19 cellular contexts compared by ENCODE assay signal in the genomic region with DNA sequence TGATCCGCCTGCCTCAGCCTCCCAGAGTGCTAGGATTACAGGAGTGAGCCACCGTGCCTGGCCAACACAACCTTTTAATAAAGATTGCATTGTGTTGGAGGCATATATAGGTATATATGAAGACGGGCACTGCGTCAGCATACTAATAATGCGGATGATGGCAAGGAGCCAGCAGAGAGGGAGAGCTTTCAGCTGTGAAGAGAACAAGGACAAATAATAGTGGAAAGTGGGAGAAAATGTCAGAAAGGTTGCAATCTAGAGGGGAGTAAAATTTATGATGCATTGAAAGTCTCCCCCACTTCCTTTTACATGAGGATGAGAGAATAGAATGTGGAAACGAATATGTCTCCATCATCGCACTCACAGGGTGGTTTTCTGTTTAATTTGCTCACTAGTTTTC.
DNase-seq lines count a peak whose midpoint lies in the region; ATAC-seq lines count a peak whose summit lies in the region.
"Had no signal": no experiment of that assay in that cellular context is flagged by ENCODE, and none has a peak within 500 bp of the region (broad histone marks: within the 10 kb centered on the region; RNA-seq: fewer than 3 reads in every experiment).

No MANE protein-coding gene starts in this region.

- no peaks in the 10 kb centered on the region for H3K27me3 Mint-ChIP-seq in stimulated activated naive CD8-positive, alpha-beta T cell treated with anti-CD3 and anti-CD28 coated beads, Interleukin-15, Interleukin-2, amounts not matched to agents 100 ng/mL and 50 ng/mL, for 24 hours
- H3K27me3 Mint-ChIP-seq: B cell; CD4-positive, alpha-beta T cell had no signal

- H3K9me3 Mint-ChIP-seq in stimulated activated naive CD8-positive, alpha-beta T cell treated with anti-CD3 and anti-CD28 coated beads, Interleukin-15, Interleukin-2, amounts not matched to agents 100 ng/mL and 50 ng/mL, for 24 hours = no peaks in the 10 kb centered on the region
- H3K9me3 Mint-ChIP-seq: CD4-positive, alpha-beta T cell; H9 had no signal

- H3K4me1 Mint-ChIP-seq in stimulated activated naive CD8-positive, alpha-beta T cell treated with anti-CD3 and anti-CD28 coated beads, Interleukin-15, Interleukin-2, amounts not matched to agents 100 ng/mL and 50 ng/mL, for 24 hours (ENCODE audit: low read depth) = peaks cover 2% of the 10 kb centered on the region

- no peak for ATAC-seq in stimulated activated naive CD8-positive, alpha-beta T cell treated with anti-CD3 and anti-CD28 coated beads, Interleukin-15, Interleukin-2, amounts not matched to agents 100 U/mL and 50 U/mL, for 24 hours
- no peak for ATAC-seq in GM21529 (IDR thresholded peaks at IDR 0.05; ENCODE audit: unreplicated experiment)

- H3K27ac Mint-ChIP-seq in stimulated activated naive CD8-positive, alpha-beta T cell treated with anti-CD3 and anti-CD28 coated beads, Interleukin-15, Interleukin-2, amounts not matched to agents 100 ng/mL and 50 ng/mL, for 24 hours = peak overlapping the region; percentile 24
- H3K27ac Mint-ChIP-seq: B cell; CD4-positive, alpha-beta T cell; H9 had no signal

- H3K4me3 Mint-ChIP-seq in stimulated activated naive CD8-positive, alpha-beta T cell treated with anti-CD3 and anti-CD28 coated beads, Interleukin-15, Interleukin-2, amounts not matched to agents 100 ng/mL and 50 ng/mL, for 24 hours = no peak overlapping the region
- H3K4me3 Mint-ChIP-seq: B cell; CD4-positive, alpha-beta T cell; H9 had no signal

- DNase-seq in stimulated activated naive CD8-positive, alpha-beta T cell treated with anti-CD3 and anti-CD28 coated beads, Interleukin-15, Interleukin-2, amounts not matched to agents 100 U/mL and 50 U/mL, for 24 hours = no peak
- peak; percentile 13 for DNase-seq in NCI-H345 treated with DMSO at 0.1 percent for 48 hours (lab: John Stamatoyannopoulos, UW; ENCODE audit: unreplicated experiment)
- DNase-seq in left kidney (ENCODE audit: low read depth, low spot score) = peak; percentile 81
- DNase-seq in NCI-H1092 treated with DMSO at 0.1 percent for 48 hours (lab: John Stamatoyannopoulos, UW) = no peak
- DNase-seq in DMS79 (lab: John Stamatoyannopoulos, UW) = no peak
- DNase-seq: CD4-positive, alpha-beta T cell; DND-41; H9; Karpas-422; MV-4-11; NCI-H187; NCI-H2171; NCI-H524; NK-92 treated with Interleukin-12 subunit alpha and Interleukin-12 subunit beta, amount 100 ng/mL, for 24 hours; OCI-M1; SIG-M5 had no signal

- H3K36me3 Mint-ChIP-seq in stimulated activated naive CD8-positive, alpha-beta T cell treated with anti-CD3 and anti-CD28 coated beads, Interleukin-15, Interleukin-2, amounts not matched to agents 100 ng/mL and 50 ng/mL, for 24 hours (ENCODE audit: low read depth) = no peaks in the 10 kb centered on the region

Comparison
In these comparisons a context has a peak if more than half of its experiments do, and no peak if none do; other contexts are left out.
1. DNase-seq: peak in NCI-H345 treated with DMSO at 0.1 percent for 48 hours (single experiment) and left kidney (single experiment); none in stimulated activated naive CD8-positive, alpha-beta T cell treated with anti-CD3 and anti-CD28 coated beads, Interleukin-15, Interleukin-2, amounts not matched to agents 100 U/mL and 50 U/mL, for 24 hours (single experiment), NCI-H1092 treated with DMSO at 0.1 percent for 48 hours (single experiment) and DMS79 (single experiment).